8 cellular contexts compared by ENCODE assay signal in the genomic region with DNA sequence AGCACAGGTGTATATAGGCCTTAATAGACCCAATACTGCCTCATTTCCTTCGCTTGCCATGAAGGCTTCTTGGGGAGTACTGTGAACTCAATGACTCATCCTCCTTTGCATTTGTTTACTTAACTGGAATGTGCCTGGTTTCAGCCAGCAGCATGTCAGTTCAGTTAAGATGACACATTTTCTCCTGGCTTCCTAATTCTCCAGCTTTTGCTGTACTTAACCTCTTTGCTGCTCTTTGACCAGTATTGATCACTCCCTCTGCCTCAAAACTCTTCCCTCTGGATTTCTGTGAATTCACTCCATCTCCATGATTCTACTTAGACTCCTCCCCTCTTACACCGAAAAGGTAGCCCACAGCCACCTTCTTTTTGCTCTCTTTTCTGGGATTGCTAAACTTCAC.
DNase-seq lines count a peak whose midpoint lies in the region; ATAC-seq, FAIRE-seq and TF ChIP-seq lines count a peak whose summit lies in the region.

No MANE protein-coding gene starts in this region.

- BruUV-seq in mammary epithelial cell (replicated peaks; lab: Mats Ljungman, UMichigan), result no TSS peak

- peak overlapping the region; percentile 51 for H2AFZ ChIP-seq in mammary epithelial cell (ENCODE audit: low read depth, low read length)

- peak; percentile 83 for ATAC-seq in left lobe of liver

- H3K27ac ChIP-seq in mammary epithelial cell (ENCODE audit: insufficient read depth, low read depth, low read length), result no peak overlapping the region
- H3K27ac ChIP-seq in ascending aorta, result no peak overlapping the region

- no peak for TF ChIP-seq CTCF in mammary epithelial cell (conservative IDR thresholded peaks at IDR 0.05 in 1 of 2, IDR thresholded peaks at IDR 0.05 in 1 of 2; ENCODE audit: extremely low read depth in 1 of 2, insufficient read depth in 1 of 2, low read depth in 1 of 2, low read length in 2 of 2)
- TF ChIP-seq CTCF in ascending aorta (IDR thresholded peaks at IDR 0.05), result no peak

- intact Hi-C loops in mammary epithelial cell (cut with micrococcal nuclease), result no loop called here
- intact Hi-C loops in ascending aorta (cut with DNase I), result no loop called here

- no peaks in the 10 kb centered on the region for H3K79me2 ChIP-seq in mammary epithelial cell (ENCODE audit: insufficient read depth, low read length)

- no peaks in the 10 kb centered on the region for H3K27me3 ChIP-seq in mammary epithelial cell (ENCODE audit: insufficient read depth, low read length)
- no peaks in the 10 kb centered on the region for H3K27me3 ChIP-seq in ascending aorta

- WGBS in mammary epithelial cell (ENCODE audit: low coverage, missing lambda C conversion rate), result 50% methylated on average over 2 of the region's 2 CpGs

- FAIRE-seq in HTR-8/SVneo (lab: Jason Lieb, UNC), result no peak

- H3K4me3 ChIP-seq in mammary epithelial cell (replicated peaks in 1 of 3; ENCODE audit: insufficient read depth in 1 of 3, low read depth in 2 of 3, low read length in 3 of 3), result no peak overlapping the region
- no peak overlapping the region for H3K4me3 ChIP-seq in ascending aorta

- dilution Hi-C loops in mammary epithelial cell (cut with HindIII; ENCODE audit: low sequenced_read_pairs), result no loop called here

- no peaks in the 10 kb centered on the region for H3K9me3 ChIP-seq in mammary epithelial cell (replicated peaks; ENCODE audit: insufficient read depth, low read length)
- H3K9me3 ChIP-seq in ascending aorta, result no peaks in the 10 kb centered on the region

- in situ Hi-C loops in mammary epithelial cell (cut with MboI; ENCODE audit: low sequenced_read_pairs in 2 of 2), result no loop called here

- no peak overlapping the region for H3K9ac ChIP-seq in mammary epithelial cell (ENCODE audit: insufficient read depth, low read length)

- no peak overlapping the region for H3K4me2 ChIP-seq in mammary epithelial cell (ENCODE audit: insufficient read depth, low read depth, low read length)

- H3K36me3 ChIP-seq in mammary epithelial cell (ENCODE audit: insufficient read depth, low read length), result no peaks in the 10 kb centered on the region
- H3K36me3 ChIP-seq in ascending aorta, result no peaks in the 10 kb centered on the region

- CTCF ChIA-PET in mammary epithelial cell (lab: Charles Lee; ENCODE audit: low non-redundant PET), result no interaction called here

- peak; percentile 31 for DNase-seq in COLO829 (ENCODE audit: low spot score)
- peak; percentile 19 for DNase-seq in HTR-8/SVneo (ENCODE audit: insufficient read length, low spot score)
- peak; percentile 81 for DNase-seq in mammary epithelial cell
- no peak for DNase-seq in left lobe of liver (ENCODE audit: low spot score)
- DNase-seq in GF-D8 (lab: John Stamatoyannopoulos, UW), result no peak
- DNase-seq in stimulated activated naive CD4-positive, alpha-beta T cell (lab: John Stamatoyannopoulos, UW), result no peak
- no peak for DNase-seq in ascending aorta (ENCODE audit: low spot score in 2 of 2)
- no peak for DNase-seq in globus pallidus (ENCODE audit: low spot score)

- H3K4me1 ChIP-seq in mammary epithelial cell (ENCODE audit: insufficient read depth, low read length) (peaks cover 8% of the 10 kb centered on the region), ascending aorta (no peaks in the 10 kb centered on the region)

- no peaks in the 10 kb centered on the region for H4K20me1 ChIP-seq in mammary epithelial cell (ENCODE audit: insufficient read depth, low read length)

Comparison
In these comparisons a context has a peak if more than half of its experiments do, and no peak if none do; other contexts are left out.
1. DNase-seq: peak in COLO829 (single experiment), HTR-8/SVneo (single experiment) and mammary epithelial cell (single experiment); none in left lobe of liver (single experiment), GF-D8 (single experiment), stimulated activated naive CD4-positive, alpha-beta T cell (0 of 6), ascending aorta (0 of 2) and globus pallidus (single experiment).